Comparison of ENCODE assay signal across 15 cellular contexts in the genomic region with DNA sequence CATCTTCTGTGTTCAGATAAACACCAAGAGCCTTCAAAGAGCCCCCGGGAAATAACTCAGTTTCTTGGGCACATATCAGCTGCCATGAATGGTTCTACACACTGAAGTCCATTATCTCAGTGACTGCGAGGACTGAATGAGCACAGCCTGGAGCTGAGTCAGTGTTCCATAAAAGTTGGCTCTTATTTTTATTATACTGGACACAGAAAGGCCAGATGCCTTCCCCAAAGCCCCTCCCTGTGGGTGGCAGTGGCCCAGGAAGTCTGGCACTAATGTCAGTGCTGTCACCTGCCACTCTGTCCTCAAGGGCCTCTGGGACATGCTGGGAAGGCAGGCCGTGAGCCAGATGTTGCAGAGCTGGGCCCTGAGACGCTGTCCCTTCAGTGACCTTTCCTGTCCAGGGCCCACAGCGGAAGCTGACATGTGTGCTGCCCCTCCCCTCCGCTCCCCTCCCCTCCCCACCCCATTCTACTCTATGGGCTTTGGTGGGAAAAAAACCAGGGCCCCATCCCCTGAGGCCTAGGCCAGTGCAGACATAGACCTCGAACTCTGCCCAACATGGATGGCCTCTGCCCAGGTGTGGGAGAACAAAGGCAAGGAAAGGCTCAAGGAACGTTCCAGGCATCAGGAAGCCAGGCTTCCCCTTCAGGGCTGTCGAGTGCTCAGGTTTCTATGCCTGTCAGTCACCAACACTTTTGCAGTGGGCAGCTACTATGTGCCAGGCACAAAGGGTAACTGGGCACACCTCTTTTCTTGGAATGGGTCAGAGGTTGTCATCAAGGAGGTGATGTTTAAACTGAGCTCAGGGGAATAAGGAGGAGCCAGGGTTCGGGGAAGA. TPM values are rescaled to one million over a fixed set of nuclear protein-coding genes. Genes with fewer than 3 reads are reported as not detected.
DNase-seq lines count a peak whose midpoint lies in the region; ATAC-seq and TF ChIP-seq lines count a peak whose summit lies in the region.
"Had no signal": no experiment of that assay in that cellular context is flagged by ENCODE, and none has a peak within 500 bp of the region (broad histone marks: within the 10 kb centered on the region; RNA-seq: fewer than 3 reads in every experiment).

No MANE protein-coding gene starts in this region.

- H3K27ac ChIP-seq in right lobe of liver, result no peak overlapping the region
- H3K27ac ChIP-seq in testis, result no peak overlapping the region
- H3K27ac ChIP-seq: PC-9, skin epidermis had no signal

- intact Hi-C loops in right lobe of liver (cut with DNase I) (no loop called here), testis (cut with DNase I; ENCODE audit: low total_unique reads) (no loop called here), left colon (cut with DNase I, micrococcal nuclease) (no loop called here)

- TF ChIP-seq POLR2A in right lobe of liver (IDR thresholded peaks at IDR 0.05) (no peak), testis (IDR thresholded peaks at IDR 0.05) (no peak)

- 47% methylated on average over 6 of the region's 10 CpGs for WGBS in right lobe of liver (ENCODE audit: insufficient coverage, low coverage, low lambda C conversion rate, missing lambda C conversion rate)
- WGBS in testis, 2 donors, result 69 to 71% methylated on average over 8 to 10 of the region's 10 CpGs

- no peaks in the 10 kb centered on the region for H3K9me3 ChIP-seq in right lobe of liver
- H3K9me3 ChIP-seq in testis, result no peaks in the 10 kb centered on the region
- H3K9me3 ChIP-seq: transverse colon had no signal

- ATAC-seq in right lobe of liver (peak; percentile 57 to 71 (median 64)), left colon (no peak)

- DNase-seq in NCI-H524 treated with DMSO at 0.1 percent for 48 hours (lab: John Stamatoyannopoulos, UW) (peak; percentile 16), epidermal melanocyte (ENCODE audit: insufficient read length, low spot score) (peak; percentile 77), right lobe of liver (no peak), superior temporal gyrus (ENCODE audit: extremely low spot score) (peak; percentile 34), testis (no peak), GM19238 (ENCODE audit: insufficient read length, low spot score) (no peak), left colon (no peak), NCI-H187 treated with DMSO at 0.1 percent for 48 hours (lab: John Stamatoyannopoulos, UW) (no peak)
- DNase-seq: activated naive CD4-positive, alpha-beta T cell treated with anti-CD3 and anti-CD28 coated beads, Interleukin-2, amount 50 U/mL, for 16 hours; CD4-positive, alpha-beta T cell; Karpas-422; PC-9; transverse colon had no signal

- H3K4me1 ChIP-seq in right lobe of liver, result no peaks in the 10 kb centered on the region
- peaks cover 4% of the 10 kb centered on the region for H3K4me1 ChIP-seq in testis

- no peak for TF ChIP-seq CTCF in right lobe of liver (IDR thresholded peaks at IDR 0.05)
- no peak for TF ChIP-seq CTCF in testis (IDR thresholded peaks at IDR 0.05)

- H3K27me3 ChIP-seq in right lobe of liver (no peaks in the 10 kb centered on the region), testis (no peaks in the 10 kb centered on the region)
- H3K27me3 ChIP-seq: transverse colon had no signal

- H3K36me3 ChIP-seq in right lobe of liver (no peaks in the 10 kb centered on the region), testis (ENCODE audit: low read depth, missing control alignments) (no peaks in the 10 kb centered on the region)
- H3K36me3 ChIP-seq: transverse colon had no signal

- H3K4me3 ChIP-seq in right lobe of liver (no peak overlapping the region), testis (no peak overlapping the region)
- H3K4me3 ChIP-seq: PC-9, skin epidermis, transverse colon had no signal

RNA-seq across cellular contexts. Expression of a gene that starts 22.4 kb away (rescaled TPM):
- under 1 TPM in 1 of 6 experiments, not detected in 5; 0.44 TPM for total RNA-seq in right lobe of liver
- under 1 TPM in 1 of 2 donors, not detected in 1; 0.50 TPM for total RNA-seq in testis
- not detected for polyA plus RNA-seq in testis (ENCODE audit: insufficient read depth, low read depth, low replicate concordance)
- total RNA-seq in left colon, result not detected
- total RNA-seq: CD4-positive, alpha-beta T cell; mononuclear cell; PC-9; transverse colon had no signal

RNA-seq across cellular contexts. Expression of a gene that starts 33.5 kb away (rescaled TPM):
- total RNA-seq in right lobe of liver (1 to 10 TPM in 2 of 6 experiments, under 1 TPM in 2, not detected in 2; 0.27 to 2.3 (median 1.3) TPM), testis (not detected), left colon (not detected)
- polyA plus RNA-seq in testis (ENCODE audit: insufficient read depth, low read depth, low replicate concordance), result not detected
- total RNA-seq: CD4-positive, alpha-beta T cell; mononuclear cell; PC-9; transverse colon had no signal

RNA-seq across cellular contexts. Expression of a gene that starts 45.1 kb away (rescaled TPM):
- total RNA-seq in right lobe of liver (10 to 100 TPM; 33.5 to 75.1 (median 43.0) TPM), testis (100 to 1,000 TPM; 140 to 144 TPM), left colon (100 to 1,000 TPM; 105 to 120 TPM)
- 73.5 TPM for polyA plus RNA-seq in testis (ENCODE audit: insufficient read depth, low read depth, low replicate concordance)

RNA-seq across cellular contexts. Expression of a gene that starts 53.4 kb away (rescaled TPM):
- total RNA-seq in right lobe of liver (100 to 1,000 TPM in 2 of 6 experiments, 10 to 100 TPM in 4; 70.2 to 119 (median 93.8) TPM), testis (10 to 100 TPM; 33.1 to 62.0 TPM), left colon (10 to 100 TPM; 36.4 to 49.8 TPM)
- polyA plus RNA-seq in testis (ENCODE audit: insufficient read depth, low read depth, low replicate concordance), result 41.3 TPM

Comparison
In these comparisons a context has a peak if more than half of its experiments do, and no peak if none do; other contexts are left out.
1. DNase-seq: peak in NCI-H524 treated with DMSO at 0.1 percent for 48 hours (single experiment), epidermal melanocyte (single experiment) and superior temporal gyrus (single experiment); none in right lobe of liver (0 of 3), testis (single experiment), GM19238 (single experiment), left colon (0 of 2) and NCI-H187 treated with DMSO at 0.1 percent for 48 hours (single experiment).